ENCODE assay signal across 8 cellular contexts in genomic region chr17:63623786-63624185, GRCh38. TPM values are rescaled to one million over a fixed set of nuclear protein-coding genes. Genes with fewer than 3 reads are reported as not detected.
DNase-seq lines count a peak whose midpoint lies in the region; ATAC-seq, FAIRE-seq and TF ChIP-seq lines count a peak whose summit lies in the region.

No MANE protein-coding gene starts in this region.

- no peak for ATAC-seq in activated T-cell treated with anti-CD3 and anti-CD28 coated beads, Interleukin-2, amount 50 U/mL, for 72 hours (replicated peaks in 1 of 2)
- ATAC-seq in left lung = no peak
- no peak for ATAC-seq in HG02885 (IDR thresholded peaks at IDR 0.05; ENCODE audit: poor library complexity, unreplicated experiment)
- ATAC-seq in pancreas = no peak

- no peak for TF ChIP-seq CTCF in left lung (IDR thresholded peaks at IDR 0.05)
- no peak for TF ChIP-seq CTCF in pancreas (IDR thresholded peaks at IDR 0.05)

- no peaks in the 10 kb centered on the region for H3K27me3 Mint-ChIP-seq in activated T-cell treated with anti-CD3 and anti-CD28 coated beads, Interleukin-2, amount 50 U/mL, for 72 hours (ENCODE audit: low read depth)
- H3K27me3 Mint-ChIP-seq in activated naive CD8-positive, alpha-beta T cell treated with anti-CD3 and anti-CD28 coated beads for 36 hours = no peaks in the 10 kb centered on the region

- no peak for FAIRE-seq in pancreas (lab: Jason Lieb, UNC)

- 54% methylated on average over 6 of the region's 6 CpGs for WGBS in thymus
- WGBS in pancreas, 2 donors = 17% methylated on average over 6 of the region's 6 CpGs

- H3K36me3 Mint-ChIP-seq in activated T-cell treated with anti-CD3 and anti-CD28 coated beads, Interleukin-2, amount 50 U/mL, for 72 hours (ENCODE audit: insufficient read depth in 2 of 2) = peaks cover 2% of the 10 kb centered on the region in 2 donors
- H3K36me3 Mint-ChIP-seq in activated naive CD8-positive, alpha-beta T cell treated with anti-CD3 and anti-CD28 coated beads for 36 hours = no peaks in the 10 kb centered on the region

- peak overlapping the region; percentile 92 for H3K27ac Mint-ChIP-seq in activated T-cell treated with anti-CD3 and anti-CD28 coated beads, Interleukin-2, amount 50 U/mL, for 72 hours
- H3K27ac Mint-ChIP-seq in activated naive CD8-positive, alpha-beta T cell treated with anti-CD3 and anti-CD28 coated beads for 36 hours = no peak overlapping the region

- H3K9me3 Mint-ChIP-seq in activated T-cell treated with anti-CD3 and anti-CD28 coated beads, Interleukin-2, amount 50 U/mL, for 72 hours = no peaks in the 10 kb centered on the region
- no peaks in the 10 kb centered on the region for H3K9me3 Mint-ChIP-seq in activated naive CD8-positive, alpha-beta T cell treated with anti-CD3 and anti-CD28 coated beads for 36 hours

- H3K36me3 ChIP-seq in left lung (peaks cover 0 to 6% of the 10 kb centered on the region in 2 donors), thymus (ENCODE audit: control insufficient read depth, insufficient read depth) (no peaks in the 10 kb centered on the region), pancreas (no peaks in the 10 kb centered on the region)

- H3K27ac ChIP-seq in left lung = peak overlapping the region in 1 of 2 donors; percentile 89
- no peak overlapping the region for H3K27ac ChIP-seq in thymus (ENCODE audit: low read depth)
- peak overlapping the region in 1 of 4 donors; percentile 5 for H3K27ac ChIP-seq in pancreas

- peak overlapping the region; percentile 57 to 69 for H3K4me3 ChIP-seq in left lung
- peak overlapping the region; percentile 6 for H3K4me3 ChIP-seq in thymus (ENCODE audit: low read length)
- peak overlapping the region in 2 of 4 donors; percentile 57 to 68 for H3K4me3 ChIP-seq in pancreas

- H3K9me3 ChIP-seq in left lung (no peaks in the 10 kb centered on the region), thymus (ENCODE audit: control insufficient read depth) (no peaks in the 10 kb centered on the region), pancreas (no peaks in the 10 kb centered on the region)

- H3K27me3 ChIP-seq in left lung (no peaks in the 10 kb centered on the region), thymus (ENCODE audit: control insufficient read depth, insufficient read depth) (no peaks in the 10 kb centered on the region), pancreas (no peaks in the 10 kb centered on the region)

- no peak for DNase-seq in activated T-cell treated with anti-CD3 and anti-CD28 coated beads, Interleukin-2, amount 50 U/mL, for 72 hours
- no peak for DNase-seq in activated T-cell treated with anti-CD3 and anti-CD28 coated beads, Interleukin-2, amount 50 U/mL, for 48 hours
- DNase-seq in activated naive CD8-positive, alpha-beta T cell treated with anti-CD3 and anti-CD28 coated beads for 36 hours = no peak
- DNase-seq in left lung = no peak
- DNase-seq in DMS114 treated with DMSO at 0.1 percent for 48 hours (lab: John Stamatoyannopoulos, UW; ENCODE audit: unreplicated experiment) = no peak
- no peak for DNase-seq in pancreas

- peaks cover 45% of the 10 kb centered on the region for H3K4me1 Mint-ChIP-seq in activated T-cell treated with anti-CD3 and anti-CD28 coated beads, Interleukin-2, amount 50 U/mL, for 72 hours (ENCODE audit: low read depth)
- H3K4me1 Mint-ChIP-seq in activated naive CD8-positive, alpha-beta T cell treated with anti-CD3 and anti-CD28 coated beads for 36 hours = peaks cover 43% of the 10 kb centered on the region

- intact Hi-C loops in left lung (cut with DNase I) = no loop called here
- intact Hi-C loops in pancreas (cut with DNase I) = no loop called here

- H3K4me3 Mint-ChIP-seq in activated T-cell treated with anti-CD3 and anti-CD28 coated beads, Interleukin-2, amount 50 U/mL, for 72 hours = peak overlapping the region; percentile 98 to 99
- peak overlapping the region; percentile 98 for H3K4me3 Mint-ChIP-seq in activated naive CD8-positive, alpha-beta T cell treated with anti-CD3 and anti-CD28 coated beads for 36 hours

- H3K4me1 ChIP-seq in left lung = peaks cover 13 to 61% of the 10 kb centered on the region in 2 donors
- peaks cover 10% of the 10 kb centered on the region for H3K4me1 ChIP-seq in thymus (ENCODE audit: control insufficient read depth, insufficient read depth, low read length)
- H3K4me1 ChIP-seq in pancreas = peaks cover 0 to 31% (median 29%) of the 10 kb centered on the region in 3 donors

RNA-seq across cellular contexts. Expression of gene MAP3K3, which starts 1.6 kb away (rescaled TPM):
- total RNA-seq in activated T-cell treated with anti-CD3 and anti-CD28 coated beads, Interleukin-2, amount 50 U/mL, for 72 hours = 10 to 100 TPM; 34.9 to 46.8 TPM
- 10 to 100 TPM; 20.1 to 20.8 TPM for total RNA-seq in activated naive CD8-positive, alpha-beta T cell treated with anti-CD3 and anti-CD28 coated beads for 36 hours
- 10 to 100 TPM; 44.2 to 58.3 TPM for total RNA-seq in left lung
- 21.0 TPM for polyA plus RNA-seq in thymus
- total RNA-seq in pancreas = 10 to 100 TPM in 3 of 6 donors, 1 to 10 TPM in 3; 8.4 to 21.9 (median 9.9) TPM
- polyA plus RNA-seq in pancreas = 10 to 100 TPM; 13.4 to 16.9 TPM

RNA-seq across cellular contexts. Expression of gene TACO1, which starts 23.1 kb away (rescaled TPM):
- 10 to 100 TPM; 32.7 to 35.1 TPM for total RNA-seq in activated T-cell treated with anti-CD3 and anti-CD28 coated beads, Interleukin-2, amount 50 U/mL, for 72 hours
- 10 to 100 TPM; 38.3 to 39.6 TPM for total RNA-seq in activated naive CD8-positive, alpha-beta T cell treated with anti-CD3 and anti-CD28 coated beads for 36 hours
- total RNA-seq in left lung = 10 to 100 TPM; 18.2 to 18.5 TPM
- 14.2 TPM for polyA plus RNA-seq in thymus
- 10 to 100 TPM in 1 of 6 donors, 1 to 10 TPM in 5; 5.6 to 10.5 (median 7.6) TPM for total RNA-seq in pancreas
- polyA plus RNA-seq in pancreas = 10 to 100 TPM in 1 of 2 donors, 1 to 10 TPM in 1; 9.5 to 11.6 TPM
